8 cellular contexts compared by ENCODE assay signal in genomic region chr2:24075915-24076848, GRCh38. TPM values are rescaled to one million over a fixed set of nuclear protein-coding genes. Genes with fewer than 3 reads are reported as not detected.
A peak's percentile ranks its signal among the peaks of the same experiment; 100 is the strongest.
DNase-seq lines count a peak whose midpoint lies in the region; ATAC-seq and TF ChIP-seq lines count a peak whose summit lies in the region.

Gene SF3B6, minus strand, starts transcription at chr2:24076326. Its CDS starts 97 bp downstream, at chr2:24076229.

- DNase-seq in AG20443 (ENCODE audit: low spot score) (peak; percentile 95), NCI-H510A (lab: John Stamatoyannopoulos, UW) (peak; percentile 100), cerebellum (ENCODE audit: low spot score) (peak; percentile 98), islet precursor cell (peak; percentile 100)
- peak; percentile 99 for DNase-seq in activated CD4-positive, alpha-beta T cell treated with anti-CD3 and anti-CD28 coated beads for 1 hour
- peak; percentile 99 for DNase-seq in stimulated activated CD4-positive, alpha-beta T cell treated with anti-CD3 and anti-CD28 coated beads, Interleukin-12 subunit alpha, Interleukin-12 subunit beta, amount 100 ng/mL, for 48 hours (ENCODE audit: low read depth in 2 of 3, low spot score in 1 of 3)

- peak; percentile 88 for TF ChIP-seq POLR2A in GM19099 (IDR thresholded peaks at IDR 0.05; ENCODE audit: extremely low read depth, insufficient read length, low read depth)

- peak; percentile 95 for ATAC-seq in HG03432 (IDR thresholded peaks at IDR 0.05; ENCODE audit: unreplicated experiment)

RNA-seq across cellular contexts. Expression of gene SF3B6, which starts in this region (rescaled TPM):
- 60.0 TPM for total RNA-seq in cerebellum

Comparison
In these comparisons a context has a peak if more than half of its experiments do, and no peak if none do; other contexts are left out.
1. Peak in every context shown above with its lines: DNase-seq and ATAC-seq.